ENCODE assay signal across 35 cellular contexts in genomic region chr2:79929624-79930023, GRCh38.
"Had no signal": no experiment of that assay in that cellular context is flagged by ENCODE, and none has a peak within 500 bp of the region (broad histone marks: within the 10 kb centered on the region; RNA-seq: fewer than 3 reads in every experiment).

No MANE protein-coding gene starts in this region.

- H3K4me3 ChIP-seq: MG63 had no signal

- H3K36me3 ChIP-seq: MG63 had no signal

- DNase-seq: Karpas-422, Kasumi-1, MG63, MM.1S, MV-4-11, NCI-H1048, NCI-H1092, NCI-H1092 treated with DMSO at 0.1 percent for 48 hours, NCI-H1105, NCI-H1105 treated with DMSO at 0.1 percent for 48 hours, NCI-H1417, NCI-H1417 treated with DMSO at 0.1 percent for 48 hours, NCI-H1436, NCI-H1436 treated with DMSO at 0.1 percent for 48 hours, NCI-H146, NCI-H1694, NCI-H1694 treated with DMSO at 0.1 percent for 48 hours, NCI-H187, NCI-H187 treated with DMSO at 0.1 percent for 48 hours, NCI-H1930, NCI-H2029, NCI-H2029 treated with DMSO at 0.1 percent for 48 hours, NCI-H2081, NCI-H2081 treated with DMSO at 0.1 percent for 48 hours, NCI-H2171, NCI-H2171 treated with DMSO at 0.1 percent for 48 hours, NCI-H2227 treated with DMSO at 0.1 percent for 48 hours, NCI-H226, NCI-H345, NCI-H446, NCI-H446 treated with DMSO at 0.1 percent for 48 hours, NCI-H510A, NCI-H510A treated with DMSO at 0.1 percent for 48 hours, NCI-H524, NCI-H524 treated with DMSO at 0.1 percent for 48 hours had no signal

- H3K9me3 ChIP-seq: MG63 had no signal
